ENCODE assay signal across 7 cellular contexts in the genomic region with DNA sequence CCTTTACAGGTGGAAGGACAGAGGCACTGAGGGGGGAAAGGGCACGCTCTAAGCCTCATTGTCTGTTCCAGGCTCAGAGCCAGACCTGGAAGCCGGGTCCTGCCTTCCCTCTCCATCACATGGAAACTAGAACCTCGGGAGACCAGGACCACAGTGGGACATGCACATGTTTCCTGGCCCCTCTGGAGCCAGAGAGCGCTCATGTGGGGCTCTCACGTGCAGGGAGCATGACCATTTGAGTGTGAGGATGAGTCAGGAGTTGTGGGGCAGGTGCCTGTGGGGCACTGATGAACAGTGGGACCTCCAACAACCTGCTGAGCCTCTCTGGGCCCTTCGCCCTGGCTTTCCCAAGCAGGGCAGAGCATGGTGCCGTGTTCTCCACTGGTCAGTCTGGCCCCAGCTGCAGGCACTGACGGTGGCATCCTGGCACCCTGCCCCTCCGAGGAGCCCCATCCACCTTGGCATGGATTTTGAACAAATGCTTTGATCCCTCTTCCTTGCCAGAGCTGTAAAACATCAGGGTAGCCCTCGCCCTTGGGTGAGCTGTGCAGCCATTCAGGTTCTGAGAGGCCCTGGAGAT.
"Had no signal": no experiment of that assay in that cellular context is flagged by ENCODE, and none has a peak within 500 bp of the region (broad histone marks: within the 10 kb centered on the region; RNA-seq: fewer than 3 reads in every experiment).

No MANE protein-coding gene starts in this region.

- H3K4me3 ChIP-seq: breast epithelium, heart right ventricle, left lung, SJCRH30 had no signal

- H3K4me1 ChIP-seq: breast epithelium, foreskin keratinocyte, SJCRH30 had no signal

- H3K36me3 ChIP-seq: breast epithelium, SJCRH30 had no signal

- H3K27me3 Mint-ChIP-seq: activated CD4-positive, alpha-beta memory T cell treated with anti-CD3 and anti-CD28 coated beads, Interleukin-2, amount 10 ng/mL, durations not matched to agents 7 days and 5 days; activated T-helper 17 cell treated with anti-CD3 and anti-CD28 coated beads, Interleukin-2, amount 50 U/mL, for 72 hours had no signal

- DNase-seq: foreskin keratinocyte had no signal

- ATAC-seq: foreskin keratinocyte had no signal

- H3K4me3 Mint-ChIP-seq: activated CD4-positive, alpha-beta memory T cell treated with anti-CD3 and anti-CD28 coated beads, Interleukin-2, amount 10 ng/mL, durations not matched to agents 7 days and 5 days; activated T-helper 17 cell treated with anti-CD3 and anti-CD28 coated beads, Interleukin-2, amount 50 U/mL, for 72 hours had no signal

- H3K27ac Mint-ChIP-seq: activated CD4-positive, alpha-beta memory T cell treated with anti-CD3 and anti-CD28 coated beads, Interleukin-2, amount 10 ng/mL, durations not matched to agents 7 days and 5 days; activated T-helper 17 cell treated with anti-CD3 and anti-CD28 coated beads, Interleukin-2, amount 50 U/mL, for 72 hours had no signal

- H3K9me3 ChIP-seq: breast epithelium, heart right ventricle, left lung, SJCRH30 had no signal

- H3K9me3 Mint-ChIP-seq: activated T-helper 17 cell treated with anti-CD3 and anti-CD28 coated beads, Interleukin-2, amount 50 U/mL, for 72 hours had no signal

- H3K27ac ChIP-seq: breast epithelium, foreskin keratinocyte, heart right ventricle, left lung, SJCRH30 had no signal
